In genomic region chr14:104650057-104650980, GRCh38 we compare ENCODE assay signal across 1 cellular context.
TF ChIP-seq lines count a peak whose summit lies in the region.

No MANE protein-coding gene starts in this region.

TF ChIP-seq in GM12878, 131 proteins besides CTCF, POLR2A, EP300 and RAD21 (continued from another document):
- TF ChIP-seq CUX1 (IDR thresholded peaks at IDR 0.05; ENCODE audit: insufficient replicate concordance, low read depth, low read length) (no peak), STAT3 (IDR thresholded peaks at IDR 0.05; ENCODE audit: low read depth, low read length) (no peak), ZNF592 (IDR thresholded peaks at IDR 0.05) (0 out of 2 replicates have a peak, but pooled peaks have one; percentile 42), TCF12 (IDR thresholded peaks at IDR 0.05; ENCODE audit: low read depth, low read length) (no peak), IKZF1 (conservative IDR thresholded peaks at IDR 0.05) (peak; percentile 70), CHD2 (IDR thresholded peaks at IDR 0.05; ENCODE audit: borderline replicate concordance, low read depth, low read length) (peak; percentile 71; the same call in 1 of the 2 replicates), REST (IDR thresholded peaks at IDR 0.05; ENCODE audit: low read depth, low read length) (no peak), BCL3 (IDR thresholded peaks at IDR 0.05; ENCODE audit: borderline replicate concordance, insufficient read depth, low read depth, low read length, poor library complexity, severe bottlenecking) (no peak), CEBPB (IDR thresholded peaks at IDR 0.05; ENCODE audit: borderline replicate concordance in 1 of 2, low read depth in 2 of 2, low read length in 2 of 2) (no peak), MEF2B (IDR thresholded peaks at IDR 0.05; ENCODE audit: partially characterized antibody, poor library complexity, severe bottlenecking) (peak; percentile 30), MXI1 (IDR thresholded peaks at IDR 0.05; ENCODE audit: low read depth, low read length) (no peak), SPI1 (IDR thresholded peaks at IDR 0.05; ENCODE audit: borderline replicate concordance, insufficient read depth, low read depth, low read length) (peak; percentile 42; the same call in 1 of the 2 replicates), BHLHE40 (IDR thresholded peaks at IDR 0.05; ENCODE audit: borderline replicate concordance in 1 of 2, low read depth in 2 of 2, low read length in 1 of 2) (peak; percentile 25 to 55; a peak in 2 of 4 replicates), YY1 (IDR thresholded peaks at IDR 0.05; ENCODE audit: low read depth, low read length) (0 out of 2 replicates have a peak, but pooled peaks have one; percentile 48), TCF3 (IDR thresholded peaks at IDR 0.05; ENCODE audit: borderline replicate concordance, insufficient read depth, low read depth, low read length) (no peak), POU2F2 (IDR thresholded peaks at IDR 0.05; ENCODE audit: borderline replicate concordance, low read depth, low read length) (no peak), NR2F1 (conservative IDR thresholded peaks at IDR 0.05) (peak; percentile 31; the same call in 1 of the 2 replicates), RFX5 (IDR thresholded peaks at IDR 0.05; ENCODE audit: low read depth, low read length) (no peak), GATAD2B (conservative IDR thresholded peaks at IDR 0.05; ENCODE audit: low read depth) (0 out of 2 replicates have a peak, but pooled peaks have one; percentile 60), NFYA (IDR thresholded peaks at IDR 0.05; ENCODE audit: borderline replicate concordance, low read depth, low read length) (no peak), SUPT20H (IDR thresholded peaks at IDR 0.05; ENCODE audit: borderline replicate concordance, control insufficient read depth, low read depth, low read length) (no peak), IKZF2 (IDR thresholded peaks at IDR 0.05) (peak; percentile 29 to 37; a peak in 2 of 4 replicates), RELA (IDR thresholded peaks at IDR 0.05; ENCODE audit: borderline replicate concordance, partially characterized antibody) (no peak), FOXK2 (IDR thresholded peaks at IDR 0.05) (peak; percentile 80), FOXM1 (IDR thresholded peaks at IDR 0.05; ENCODE audit: low read depth, low read length) (no peak), ESRRA (IDR thresholded peaks at IDR 0.05; ENCODE audit: low read length) (no peak), SUZ12 (IDR thresholded peaks at IDR 0.05; ENCODE audit: unreplicated experiment) (no peak), CREB1 (IDR thresholded peaks at IDR 0.05; ENCODE audit: low read depth) (peak; percentile 18; the same call in 1 of the 2 replicates), SIN3A (IDR thresholded peaks at IDR 0.05; ENCODE audit: low read depth, low read length) (no peak), HDAC6 (IDR thresholded peaks at IDR 0.05; ENCODE audit: unreplicated experiment) (no peak), SMC3 (IDR thresholded peaks at IDR 0.05; ENCODE audit: borderline replicate concordance, low read length) (peak; percentile 91), RB1 (IDR thresholded peaks at IDR 0.05; ENCODE audit: borderline replicate concordance) (0 out of 2 replicates have a peak, but pooled peaks have one; percentile 53), NRF1 (conservative IDR thresholded peaks at IDR 0.05; ENCODE audit: low read depth, low read length) (no peak), JUNB (IDR thresholded peaks at IDR 0.05) (no peak), ZNF622 (IDR thresholded peaks at IDR 0.05) (no peak), POLR2AphosphoS5 (IDR thresholded peaks at IDR 0.05; ENCODE audit: low read length) (no peak), RBBP5 (conservative IDR thresholded peaks at IDR 0.05) (no peak), E2F8 (IDR thresholded peaks at IDR 0.05; ENCODE audit: low read depth, partially characterized antibody) (no peak), PKNOX1 (IDR thresholded peaks at IDR 0.05) (no peak), SMARCA5 (IDR thresholded peaks at IDR 0.05) (0 out of 2 replicates have a peak, but pooled peaks have one; percentile 53), RUNX3 (IDR thresholded peaks at IDR 0.05; ENCODE audit: low read length) (peak; percentile 33; the same call in 1 of the 2 replicates), TAF1 (IDR thresholded peaks at IDR 0.05; ENCODE audit: borderline replicate concordance, low read depth, low read length) (no peak), ZNF24 (IDR thresholded peaks at IDR 0.05) (no peak), HDGF (IDR thresholded peaks at IDR 0.05) (0 out of 2 replicates have a peak, but pooled peaks have one; percentile 26)
